In the genomic region with DNA sequence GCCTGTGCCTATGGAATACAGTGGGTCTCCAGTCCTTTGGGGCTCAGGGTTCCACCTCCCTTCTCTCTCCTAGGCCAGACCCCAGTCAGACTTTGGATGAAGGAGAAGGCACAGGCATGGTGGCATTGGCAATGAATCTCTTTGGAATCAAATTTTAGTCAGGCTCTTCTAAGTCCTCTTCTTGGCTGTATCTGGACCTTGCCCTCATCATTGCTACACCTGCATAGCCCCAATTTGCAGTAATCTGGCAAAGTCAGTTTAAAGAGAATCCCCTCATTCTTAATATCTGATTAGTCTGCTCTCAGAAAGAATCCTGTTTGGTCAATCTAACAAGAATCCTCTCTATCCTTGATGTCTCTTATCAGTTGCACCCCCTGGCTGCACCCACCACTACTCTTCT, we compare ENCODE assay signal across 25 cellular contexts.
DNase-seq lines count a peak whose midpoint lies in the region; ATAC-seq, FAIRE-seq and TF ChIP-seq lines count a peak whose summit lies in the region.
"Had no signal": no experiment of that assay in that cellular context is flagged by ENCODE, and none has a peak within 500 bp of the region (broad histone marks: within the 10 kb centered on the region; RNA-seq: fewer than 3 reads in every experiment).

No MANE protein-coding gene starts in this region.

- TF ChIP-seq CTCF in A549 (IDR thresholded peaks at IDR 0.05): no peak
- no peak for TF ChIP-seq CTCF in astrocyte (IDR thresholded peaks at IDR 0.05; ENCODE audit: insufficient read depth, low read depth, low read length)

- no peak overlapping the region for H2AFZ ChIP-seq in astrocyte (ENCODE audit: low read depth, low read length)

- no peaks in the 10 kb centered on the region for H3K9me3 ChIP-seq in A549
- no peaks in the 10 kb centered on the region for H3K9me3 ChIP-seq in astrocyte (ENCODE audit: insufficient read depth, low read depth, low read length)

- intact Hi-C loops in left colon (cut with DNase I, micrococcal nuclease): no loop called here

- no peak for TF ChIP-seq POLR2A in A549 (IDR thresholded peaks at IDR 0.05; ENCODE audit: low read length)

- H3K4me2 ChIP-seq in A549 (no peak overlapping the region), astrocyte (ENCODE audit: low read length) (no peak overlapping the region)
- H3K4me2 ChIP-seq: BLaER1 treated with 17β-estradiol and CSF1 and Interleukin-3, amounts not matched to agents 10 nM and 100 nM had no signal

- no peaks in the 10 kb centered on the region for H3K9me3 Mint-ChIP-seq in astrocyte (ENCODE audit: unreplicated experiment)
- H3K9me3 Mint-ChIP-seq: CD4-positive, alpha-beta T cell; CD8-positive, alpha-beta memory T cell had no signal

- no peak overlapping the region for H3K4me3 ChIP-seq in A549
- no peak overlapping the region for H3K4me3 ChIP-seq in astrocyte (ENCODE audit: insufficient read depth, low read depth, low read length)
- H3K4me3 ChIP-seq: BLaER1 treated with 17β-estradiol and CSF1 and Interleukin-3, amounts not matched to agents 10 nM and 100 nM; GM12878 had no signal

- no peak for ATAC-seq in A549
- peak; percentile 26 for ATAC-seq in left lobe of liver
- ATAC-seq in left colon: no peak
- ATAC-seq in HG03139 (IDR thresholded peaks at IDR 0.05; ENCODE audit: unreplicated experiment): no peak
- ATAC-seq: GM12878 had no signal

- DNase-seq in A549 (ENCODE audit: low read depth in 1 of 2, low spot score in 1 of 2) (no peak), astrocyte (ENCODE audit: low read depth) (no peak), left lobe of liver (ENCODE audit: low spot score) (no peak), left colon (no peak)
- DNase-seq in activated effector memory CD4-positive, alpha-beta T cell treated with Interleukin-2 at 50 U/mL for 16 hours: no peak
- DNase-seq: 8988T; AML-193; CD4-positive, alpha-beta T cell; CD8-positive, alpha-beta memory T cell; COR-L47; DMS 273 treated with DMSO at 0.1 percent for 48 hours; DMS153; DMS53; DMS79; DND-41; EL; GDM1 had no signal

- no peaks in the 10 kb centered on the region for H3K27me3 ChIP-seq in astrocyte (ENCODE audit: insufficient read depth, low read length)

- POLR2A ChIA-PET in A549 (lab: Yijun Ruan, JAX): no interaction called here

- H3K36me3 Mint-ChIP-seq in astrocyte (ENCODE audit: low read depth, unreplicated experiment): no peaks in the 10 kb centered on the region
- H3K36me3 Mint-ChIP-seq: CD8-positive, alpha-beta memory T cell had no signal

- H3K4me3 Mint-ChIP-seq in astrocyte (ENCODE audit: unreplicated experiment): no peak overlapping the region
- H3K4me3 Mint-ChIP-seq: B cell; CD4-positive, alpha-beta T cell; CD8-positive, alpha-beta memory T cell had no signal

- no peaks in the 10 kb centered on the region for H3K36me3 ChIP-seq in astrocyte (ENCODE audit: insufficient read depth, low read length)
- H3K36me3 ChIP-seq: BLaER1 treated with 17β-estradiol and CSF1 and Interleukin-3, amounts not matched to agents 10 nM and 100 nM had no signal

- no peaks in the 10 kb centered on the region for H4K20me1 ChIP-seq in astrocyte (ENCODE audit: insufficient read depth, low read length)

- H3K9ac ChIP-seq in astrocyte (ENCODE audit: low read length): no peak overlapping the region
- H3K9ac ChIP-seq: BLaER1 treated with 17β-estradiol and CSF1 and Interleukin-3, amounts not matched to agents 10 nM and 100 nM had no signal

- no peaks in the 10 kb centered on the region for H3K4me1 Mint-ChIP-seq in astrocyte (ENCODE audit: low read depth, unreplicated experiment)
- H3K4me1 Mint-ChIP-seq: B cell; CD8-positive, alpha-beta memory T cell had no signal

- H3K27ac ChIP-seq in A549: no peak overlapping the region
- H3K27ac ChIP-seq in astrocyte (ENCODE audit: low read depth, low read length): no peak overlapping the region
- H3K27ac ChIP-seq: BLaER1 treated with 17β-estradiol and CSF1 and Interleukin-3, amounts not matched to agents 10 nM and 100 nM; C4-2B had no signal

- H3K79me2 ChIP-seq in astrocyte (ENCODE audit: insufficient read depth, low read length): no peaks in the 10 kb centered on the region

- no peak overlapping the region for H3K27ac Mint-ChIP-seq in astrocyte (ENCODE audit: unreplicated experiment)
- H3K27ac Mint-ChIP-seq: B cell; CD4-positive, alpha-beta T cell; CD8-positive, alpha-beta memory T cell had no signal

- TF ChIP-seq EP300 in A549 (IDR thresholded peaks at IDR 0.05): no peak

- no peaks in the 10 kb centered on the region for H3K27me3 Mint-ChIP-seq in astrocyte (ENCODE audit: low read depth, unreplicated experiment)
- H3K27me3 Mint-ChIP-seq: B cell; CD4-positive, alpha-beta T cell had no signal

- no peak for TF ChIP-seq RAD21 in A549 (conservative IDR thresholded peaks at IDR 0.05 in 1 of 2, IDR thresholded peaks at IDR 0.05 in 1 of 2)

- CTCF ChIA-PET in A549 (lab: Yijun Ruan, JAX): no interaction called here

- FAIRE-seq in A549 (lab: Jason Lieb, UNC) (peak; percentile 18), astrocyte (lab: Jason Lieb, UNC) (peak; percentile 80)
- FAIRE-seq: A204.1, GM12878, GM12892, GM18507 had no signal

- H3K4me1 ChIP-seq in A549 (no peaks in the 10 kb centered on the region), astrocyte (ENCODE audit: insufficient read depth, low read length) (no peaks in the 10 kb centered on the region)

TF ChIP-seq in A549, 52 proteins besides CTCF, POLR2A, EP300 and RAD21:
- TF ChIP-seq HOXA7 (CRISPR knock-in tag; IDR thresholded peaks at IDR 0.05) (no peak), MYC (IDR thresholded peaks at IDR 0.05; ENCODE audit: borderline replicate concordance, low read length) (no peak), POLR2AphosphoS2 (conservative IDR thresholded peaks at IDR 0.05; ENCODE audit: low read length) (no peak), CBX2 (IDR thresholded peaks at IDR 0.05; ENCODE audit: borderline replicate concordance, low read depth) (no peak), ZSCAN20 (CRISPR knock-in tag; IDR thresholded peaks at IDR 0.05) (no peak), NR3C1 (IDR thresholded peaks at IDR 0.05) (no peak), RFX5 (IDR thresholded peaks at IDR 0.05) (no peak), REST (IDR thresholded peaks at IDR 0.05) (no peak), PHF8 (IDR thresholded peaks at IDR 0.05; ENCODE audit: borderline replicate concordance, low read depth) (no peak), NFE2L2 (conservative IDR thresholded peaks at IDR 0.05; ENCODE audit: low read length) (no peak), RCOR1 (IDR thresholded peaks at IDR 0.05; ENCODE audit: low read depth, low read length) (no peak), CBX8 (IDR thresholded peaks at IDR 0.05) (no peak), HOXB5 (CRISPR knock-in tag; IDR thresholded peaks at IDR 0.05) (no peak)
- TF ChIP-seq, protein P1, sequence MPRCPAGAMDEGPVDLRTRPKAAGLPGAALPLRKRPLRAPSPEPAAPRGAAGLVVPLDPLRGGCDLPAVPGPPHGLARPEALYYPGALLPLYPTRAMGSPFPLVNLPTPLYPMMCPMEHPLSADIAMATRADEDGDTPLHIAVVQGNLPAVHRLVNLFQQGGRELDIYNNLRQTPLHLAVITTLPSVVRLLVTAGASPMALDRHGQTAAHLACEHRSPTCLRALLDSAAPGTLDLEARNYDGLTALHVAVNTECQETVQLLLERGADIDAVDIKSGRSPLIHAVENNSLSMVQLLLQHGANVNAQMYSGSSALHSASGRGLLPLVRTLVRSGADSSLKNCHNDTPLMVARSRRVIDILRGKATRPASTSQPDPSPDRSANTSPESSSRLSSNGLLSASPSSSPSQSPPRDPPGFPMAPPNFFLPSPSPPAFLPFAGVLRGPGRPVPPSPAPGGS (IDR thresholded peaks at IDR 0.05): no peak
- TF ChIP-seq, protein P2, sequence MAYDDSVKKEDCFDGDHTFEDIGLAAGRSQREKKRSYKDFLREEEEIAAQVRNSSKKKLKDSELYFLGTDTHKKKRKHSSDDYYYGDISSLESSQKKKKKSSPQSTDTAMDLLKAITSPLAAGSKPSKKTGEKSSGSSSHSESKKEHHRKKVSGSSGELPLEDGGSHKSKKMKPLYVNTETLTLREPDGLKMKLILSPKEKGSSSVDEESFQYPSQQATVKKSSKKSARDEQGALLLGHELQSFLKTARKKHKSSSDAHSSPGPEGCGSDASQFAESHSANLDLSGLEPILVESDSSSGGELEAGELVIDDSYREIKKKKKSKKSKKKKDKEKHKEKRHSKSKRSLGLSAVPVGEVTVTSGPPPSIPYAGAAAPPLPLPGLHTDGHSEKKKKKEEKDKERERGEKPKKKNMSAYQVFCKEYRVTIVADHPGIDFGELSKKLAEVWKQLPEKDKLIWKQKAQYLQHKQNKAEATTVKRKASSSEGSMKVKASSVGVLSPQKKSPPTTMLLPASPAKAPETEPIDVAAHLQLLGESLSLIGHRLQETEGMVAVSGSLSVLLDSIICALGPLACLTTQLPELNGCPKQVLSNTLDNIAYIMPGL (CRISPR knock-in tag; IDR thresholded peaks at IDR 0.05; ENCODE audit: borderline replicate concordance): no peak
